ENCODE assay signal across 1 cellular context in genomic region chr17:77375526-77375916, GRCh38.
TF ChIP-seq lines count a peak whose summit lies in the region.

No MANE protein-coding gene starts in this region.

TF ChIP-seq in SK-N-SH treated with all-trans-retinoic acid at 6 μM for 48 hours, 23 proteins besides CTCF, POLR2A, EP300 and RAD21 (continued from another document):
- TF ChIP-seq TSHZ2 (CRISPR knock-in tag; IDR thresholded peaks at IDR 0.05), result no peak
- TF ChIP-seq BACH2 (CRISPR knock-in tag; IDR thresholded peaks at IDR 0.05; ENCODE audit: borderline replicate concordance), result no peak
- TF ChIP-seq ARNTL (CRISPR knock-in tag; IDR thresholded peaks at IDR 0.05; ENCODE audit: borderline replicate concordance, low read depth), result no peak
- TF ChIP-seq TOX (CRISPR knock-in tag; IDR thresholded peaks at IDR 0.05; ENCODE audit: borderline replicate concordance), result no peak
